In genomic region chr12:92930421-92930820, GRCh38 we compare ENCODE assay signal across 10 cellular contexts. TPM values are rescaled to one million over a fixed set of nuclear protein-coding genes. Genes with fewer than 3 reads are reported as not detected.
DNase-seq lines count a peak whose midpoint lies in the region; ATAC-seq and TF ChIP-seq lines count a peak whose summit lies in the region.
"Had no signal": no experiment of that assay in that cellular context is flagged by ENCODE, and none has a peak within 500 bp of the region (broad histone marks: within the 10 kb centered on the region; RNA-seq: fewer than 3 reads in every experiment).

No MANE protein-coding gene starts in this region.

- no peak overlapping the region for H3K27ac Mint-ChIP-seq in activated T-cell treated with anti-CD3 and anti-CD28 coated beads, Interleukin-2, amount 50 U/mL, for 24 hours
- H3K27ac Mint-ChIP-seq in activated naive CD8-positive, alpha-beta T cell treated with anti-CD3 and anti-CD28 coated beads for 36 hours, result peak overlapping the region; percentile 2

- H3K9ac ChIP-seq in subcutaneous abdominal adipose tissue (ENCODE audit: low read length in 5 of 5), result peak overlapping the region in 4 of 5 donors; percentile 93 to 97 (median 95)

- TF ChIP-seq CTCF in left lung (IDR thresholded peaks at IDR 0.05), result no peak

- H3K4me3 Mint-ChIP-seq in activated T-cell treated with anti-CD3 and anti-CD28 coated beads, Interleukin-2, amount 50 U/mL, for 24 hours, result peak overlapping the region; percentile 83
- H3K4me3 Mint-ChIP-seq in activated naive CD8-positive, alpha-beta T cell treated with anti-CD3 and anti-CD28 coated beads for 36 hours, result peak overlapping the region; percentile 82

- no peak for ATAC-seq in left lung

- H3K27me3 Mint-ChIP-seq in activated T-cell treated with anti-CD3 and anti-CD28 coated beads, Interleukin-2, amount 50 U/mL, for 24 hours, result no peaks in the 10 kb centered on the region
- no peaks in the 10 kb centered on the region for H3K27me3 Mint-ChIP-seq in activated naive CD8-positive, alpha-beta T cell treated with anti-CD3 and anti-CD28 coated beads for 36 hours

- H3K4me3 ChIP-seq in left lung (peak overlapping the region; percentile 46 to 70), subcutaneous abdominal adipose tissue (ENCODE audit: low read depth in 1 of 5, low read length in 5 of 5) (peak overlapping the region in 2 of 5 donors; percentile 68 to 69)

- intact Hi-C loops in left lung (cut with DNase I), result no loop called here

- peaks cover 30% of the 10 kb centered on the region for H3K4me1 Mint-ChIP-seq in activated T-cell treated with anti-CD3 and anti-CD28 coated beads, Interleukin-2, amount 50 U/mL, for 24 hours (ENCODE audit: low read depth)
- peaks cover 24% of the 10 kb centered on the region for H3K4me1 Mint-ChIP-seq in activated naive CD8-positive, alpha-beta T cell treated with anti-CD3 and anti-CD28 coated beads for 36 hours

- no peak for DNase-seq in activated T-cell treated with anti-CD3 and anti-CD28 coated beads, Interleukin-2, amount 50 U/mL, for 24 hours
- DNase-seq in activated T-cell treated with anti-CD3 and anti-CD28 coated beads, Interleukin-2, amount 50 U/mL, for 48 hours, result no peak
- no peak for DNase-seq in activated naive CD8-positive, alpha-beta T cell treated with anti-CD3 and anti-CD28 coated beads for 36 hours
- DNase-seq in left lung (no peak), NCI-H1092 treated with DMSO at 0.1 percent for 48 hours (lab: John Stamatoyannopoulos, UW) (no peak), putamen (ENCODE audit: low spot score) (no peak), DMS114 treated with DMSO at 0.1 percent for 48 hours (lab: John Stamatoyannopoulos, UW; ENCODE audit: unreplicated experiment) (no peak)
- DNase-seq: activated CD4-positive, alpha-beta T cell treated with anti-CD3 and anti-CD28 coated beads, Interleukin-2, amount 50 U/mL, for 48 hours; NCI-H2227 treated with DMSO at 0.1 percent for 48 hours had no signal

- H3K36me3 ChIP-seq in left lung, result no peaks in the 10 kb centered on the region
- no peaks in the 10 kb centered on the region for H3K36me3 ChIP-seq in subcutaneous abdominal adipose tissue (ENCODE audit: control insufficient read depth in 5 of 5, insufficient read depth in 5 of 5, low read length in 5 of 5)

- H3K27ac ChIP-seq in left lung, result peak overlapping the region; percentile 98 to 99
- H3K27ac ChIP-seq in subcutaneous abdominal adipose tissue (ENCODE audit: low read depth, low read length), result peak overlapping the region; percentile 95

- H3K9me3 Mint-ChIP-seq in activated T-cell treated with anti-CD3 and anti-CD28 coated beads, Interleukin-2, amount 50 U/mL, for 24 hours, result no peaks in the 10 kb centered on the region
- H3K9me3 Mint-ChIP-seq in activated naive CD8-positive, alpha-beta T cell treated with anti-CD3 and anti-CD28 coated beads for 36 hours, result no peaks in the 10 kb centered on the region

- peaks cover 0 to 31% of the 10 kb centered on the region in 2 donors for H3K4me1 ChIP-seq in left lung
- peaks cover 4 to 34% (median 32%) of the 10 kb centered on the region in 5 donors for H3K4me1 ChIP-seq in subcutaneous abdominal adipose tissue (ENCODE audit: control insufficient read depth in 5 of 5, insufficient read depth in 5 of 5, low read length in 5 of 5)

- no peaks in the 10 kb centered on the region for H3K27me3 ChIP-seq in left lung
- no peaks in the 10 kb centered on the region for H3K27me3 ChIP-seq in subcutaneous abdominal adipose tissue (ENCODE audit: control insufficient read depth in 5 of 5, insufficient read depth in 4 of 5, low read length in 5 of 5)

- H3K36me3 Mint-ChIP-seq in activated T-cell treated with anti-CD3 and anti-CD28 coated beads, Interleukin-2, amount 50 U/mL, for 24 hours (ENCODE audit: low read depth), result peaks cover 9% of the 10 kb centered on the region
- H3K36me3 Mint-ChIP-seq in activated naive CD8-positive, alpha-beta T cell treated with anti-CD3 and anti-CD28 coated beads for 36 hours, result peaks cover 3% of the 10 kb centered on the region

- no peaks in the 10 kb centered on the region for H3K9me3 ChIP-seq in left lung
- no peaks in the 10 kb centered on the region for H3K9me3 ChIP-seq in subcutaneous abdominal adipose tissue (ENCODE audit: control insufficient read depth in 5 of 5, low read length in 5 of 5)

RNA-seq across cellular contexts. Expression of gene EEA1, which starts 1.3 kb away (rescaled TPM):
- 10 to 100 TPM; 17.5 TPM for total RNA-seq in activated naive CD8-positive, alpha-beta T cell treated with anti-CD3 and anti-CD28 coated beads for 36 hours
- 10 to 100 TPM; 32.2 to 34.6 TPM for total RNA-seq in left lung
